Comparison of ENCODE assay signal across 23 cellular contexts in genomic region chr14:23725528-23725927, GRCh38.
"Had no signal": no experiment of that assay in that cellular context is flagged by ENCODE, and none has a peak within 500 bp of the region (broad histone marks: within the 10 kb centered on the region; RNA-seq: fewer than 3 reads in every experiment).

No MANE protein-coding gene starts in this region.

- H3K9me3 ChIP-seq: SK-N-SH had no signal

- H3K27ac ChIP-seq: HL-60, KMS-11, RWPE1 had no signal

- DNase-seq: Kasumi-1, MM.1S, NCI-H1092 treated with DMSO at 0.1 percent for 48 hours, NCI-H1436, NCI-H187, NCI-H2029, NCI-H2081 treated with DMSO at 0.1 percent for 48 hours, NCI-H2171, NCI-H226, NCI-H446, NCI-H510A, NCI-H524 treated with DMSO at 0.1 percent for 48 hours, NCI-H69, NCI-H774, SHP77, SK-N-SH had no signal

- FAIRE-seq: HTR-8/SVneo, K562 had no signal

- H3K9ac ChIP-seq: KMS-11, SK-N-SH had no signal

- ATAC-seq: K562, Panc1 had no signal

- H3K4me1 Mint-ChIP-seq: IgD-negative memory B cell had no signal

- H3K4me3 Mint-ChIP-seq: IgD-negative memory B cell had no signal

- H3K4me3 ChIP-seq: K562 had no signal
